4 cellular contexts compared by ENCODE assay signal in the genomic region with DNA sequence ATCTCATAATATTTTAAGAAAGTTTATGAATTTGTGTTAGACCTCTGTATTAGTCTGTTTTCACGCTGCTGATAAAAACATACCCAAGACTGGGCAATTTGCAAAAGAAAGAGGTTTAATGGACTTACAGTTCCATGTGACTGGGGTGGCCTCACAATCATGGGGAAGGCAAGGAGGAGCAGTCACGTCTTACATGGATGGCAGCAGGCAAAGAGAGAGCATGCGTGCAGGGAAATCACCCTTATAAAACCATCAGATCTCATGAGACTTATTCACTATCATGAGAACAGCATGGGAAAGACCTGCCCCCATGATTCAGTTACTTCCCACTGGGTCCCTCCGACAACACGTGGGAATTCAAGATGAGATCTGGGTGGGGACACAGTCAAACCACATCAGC. TPM values are rescaled to one million over a fixed set of nuclear protein-coding genes. Genes with fewer than 3 reads are reported as not detected.
"Had no signal": no experiment of that assay in that cellular context is flagged by ENCODE, and none has a peak within 500 bp of the region (broad histone marks: within the 10 kb centered on the region; RNA-seq: fewer than 3 reads in every experiment).

No MANE protein-coding gene starts in this region.

RNA-seq across cellular contexts. Expression of gene ADGRG4, which starts 14.4 kb away (rescaled TPM):
- total RNA-seq: HepG2, HT-29, IMR-90 had no signal
- polyA plus RNA-seq: HepG2, IgD-negative memory B cell had no signal

RNA-seq across cellular contexts. Expression of gene MAP7D3, which starts 35.2 kb away (rescaled TPM):
- total RNA-seq: HepG2 had no signal
- polyA plus RNA-seq: HepG2 had no signal
